Comparison of ENCODE assay signal across 11 cellular contexts in genomic region chr5:94691947-94692346, GRCh38.
A peak's percentile ranks its signal among the peaks of the same experiment; 100 is the strongest.
DNase-seq lines count a peak whose midpoint lies in the region; ATAC-seq and TF ChIP-seq lines count a peak whose summit lies in the region.
"Had no signal": no experiment of that assay in that cellular context is flagged by ENCODE, and none has a peak within 500 bp of the region (broad histone marks: within the 10 kb centered on the region; RNA-seq: fewer than 3 reads in every experiment).

No MANE protein-coding gene starts in this region.

- H3K27me3 ChIP-seq in left ventricle myocardium inferior (ENCODE audit: low read depth), result no peaks in the 10 kb centered on the region
- no peaks in the 10 kb centered on the region for H3K27me3 ChIP-seq in SK-N-SH (ENCODE audit: insufficient read depth)
- H3K27me3 ChIP-seq in thyroid gland, result no peaks in the 10 kb centered on the region
- H3K27me3 ChIP-seq: SJSA1, upper lobe of left lung had no signal

- H4K20me1 ChIP-seq in SK-N-SH (ENCODE audit: insufficient read depth), result no peaks in the 10 kb centered on the region

- intact Hi-C loops in left cardiac atrium (cut with DNase I), result loop anchor here in 1 of 2 donors (10.0 kb wide), 1 partner anchor 167 kb away; no protein-coding TSS in a partner anchor
- intact Hi-C loops in left ventricle myocardium inferior (cut with micrococcal nuclease), result no loop called here
- intact Hi-C loops in thyroid gland (cut with DNase I), result no loop called here

- peaks cover 39% of the 10 kb centered on the region for H3F3A ChIP-seq in SK-N-SH (replicated peaks; ENCODE audit: insufficient read depth)

- CTCF ChIA-PET in SK-N-SH (lab: Yijun Ruan, JAX), result interaction anchor here (0.8 to 3.2 kb wide), 17 partner anchors 11 to 1123 kb away, joined by 3 to 15 read pairs (median 4); partner anchors contain the start of genes KIAA0825 and SLF1

- H3K79me2 ChIP-seq in SK-N-SH (ENCODE audit: insufficient read depth), result no peaks in the 10 kb centered on the region

- no peak overlapping the region for H3K27ac ChIP-seq in left ventricle myocardium inferior (replicated peaks)
- H3K27ac ChIP-seq in SK-N-SH (ENCODE audit: low read depth in 2 of 2, low read length in 1 of 2), result no peak overlapping the region; a peak in 1 of 4 replicates
- H3K27ac ChIP-seq in thyroid gland, result no peak overlapping the region
- H3K27ac ChIP-seq: SJSA1, upper lobe of left lung had no signal

- no peaks in the 10 kb centered on the region for H3K9me3 ChIP-seq in left ventricle myocardium inferior (replicated peaks)
- no peaks in the 10 kb centered on the region for H3K9me3 ChIP-seq in SK-N-SH
- H3K9me3 ChIP-seq in thyroid gland, result no peaks in the 10 kb centered on the region
- H3K9me3 ChIP-seq: SJSA1, upper lobe of left lung had no signal

- peaks cover 14% of the 10 kb centered on the region for H3K4me1 ChIP-seq in left ventricle myocardium inferior
- H3K4me1 ChIP-seq in SK-N-SH (ENCODE audit: control insufficient read depth in 1 of 2, insufficient read depth in 2 of 2, low read depth in 1 of 2, low read length in 1 of 2), result peaks cover 9 to 18% of the 10 kb centered on the region in 2 experiments
- H3K4me1 ChIP-seq in thyroid gland, result peaks cover 0 to 4% of the 10 kb centered on the region in 2 donors

- TF ChIP-seq RAD21 in SK-N-SH (IDR thresholded peaks at IDR 0.05; ENCODE audit: low read length), result 0 out of 2 replicates have a peak, but pooled peaks have one; percentile 4

- TF ChIP-seq EP300 in SK-N-SH (IDR thresholded peaks at IDR 0.05; ENCODE audit: borderline replicate concordance in 1 of 2, low read depth in 1 of 2, low read length in 1 of 2), result peak in 1 of 2 experiments; percentile 15; a peak in 1 of 4 replicates

- no peak overlapping the region for H3K9ac ChIP-seq in SK-N-SH

- TF ChIP-seq CTCF in left ventricle myocardium inferior (IDR thresholded peaks at IDR 0.05; ENCODE audit: borderline replicate concordance) (no peak), SK-N-SH (IDR thresholded peaks at IDR 0.05) (no peak), fibroblast of the aortic adventitia (IDR thresholded peaks at IDR 0.05; ENCODE audit: insufficient read depth, low read length) (no peak), thyroid gland (IDR thresholded peaks at IDR 0.05) (no peak)

- H3K36me3 ChIP-seq in left ventricle myocardium inferior (peaks cover 33% of the 10 kb centered on the region), SK-N-SH (replicated peaks in 1 of 2; ENCODE audit: control insufficient read depth in 1 of 2, insufficient read depth in 2 of 2, low read length in 1 of 2) (peaks cover 23 to 31% of the 10 kb centered on the region in 2 experiments), thyroid gland (no peaks in the 10 kb centered on the region)

- no peaks in the 10 kb centered on the region for H3K27me3 Mint-ChIP-seq in activated naive CD8-positive, alpha-beta T cell treated with anti-CD3 and anti-CD28 coated beads, Interleukin-2, amount 50 U/mL, for 24 hours
- H3K27me3 Mint-ChIP-seq: memory B cell had no signal

- H3K4me3 Mint-ChIP-seq in activated naive CD8-positive, alpha-beta T cell treated with anti-CD3 and anti-CD28 coated beads, Interleukin-2, amount 50 U/mL, for 24 hours, result no peak overlapping the region
- H3K4me3 Mint-ChIP-seq: memory B cell had no signal

- DNase-seq in left cardiac atrium, result no peak
- DNase-seq in left ventricle myocardium inferior, result no peak
- DNase-seq in SK-N-SH, result peak; percentile 20
- peak; percentile 65 for DNase-seq in fibroblast of the aortic adventitia (ENCODE audit: low read depth)
- DNase-seq in thyroid gland, result peak; percentile 17 to 26
- DNase-seq in activated naive CD8-positive, alpha-beta T cell treated with anti-CD3 and anti-CD28 coated beads, Interleukin-2, amount 50 U/mL, for 24 hours, result no peak
- DNase-seq: upper lobe of left lung had no signal

- peaks cover 23% of the 10 kb centered on the region for H3K36me3 Mint-ChIP-seq in activated naive CD8-positive, alpha-beta T cell treated with anti-CD3 and anti-CD28 coated beads, Interleukin-2, amount 50 U/mL, for 24 hours (ENCODE audit: low read depth)

- peak; percentile 41 to 87 for ATAC-seq in left cardiac atrium
- ATAC-seq in GM21723 (IDR thresholded peaks at IDR 0.05; ENCODE audit: unreplicated experiment), result no peak
- ATAC-seq in activated naive CD8-positive, alpha-beta T cell treated with anti-CD3 and anti-CD28 coated beads, Interleukin-2, amount 50 U/mL, for 24 hours, result no peak
- no peak for ATAC-seq in HG03439 (IDR thresholded peaks at IDR 0.05; ENCODE audit: unreplicated experiment)

- no peak overlapping the region for H3K4me3 ChIP-seq in left ventricle myocardium inferior
- H3K4me3 ChIP-seq in SK-N-SH (ENCODE audit: low read depth in 2 of 2, low read length in 1 of 2), result no peak overlapping the region
- H3K4me3 ChIP-seq in fibroblast of the aortic adventitia (ENCODE audit: low read depth, low read length), result no peak overlapping the region
- no peak overlapping the region for H3K4me3 ChIP-seq in thyroid gland (replicated peaks in 1 of 3)
- H3K4me3 ChIP-seq: SJSA1, upper lobe of left lung had no signal

- peak overlapping the region; percentile 59; the same call in 1 of the 2 replicates for H3K4me2 ChIP-seq in SK-N-SH

- H3K27ac Mint-ChIP-seq in activated naive CD8-positive, alpha-beta T cell treated with anti-CD3 and anti-CD28 coated beads, Interleukin-2, amount 50 U/mL, for 24 hours, result no peak overlapping the region
- H3K27ac Mint-ChIP-seq: memory B cell had no signal

- H3K9me2 ChIP-seq in SK-N-SH, result no peaks in the 10 kb centered on the region

- no peak overlapping the region for H2AFZ ChIP-seq in SK-N-SH (ENCODE audit: low read depth)

- no peaks in the 10 kb centered on the region for H3K4me1 Mint-ChIP-seq in activated naive CD8-positive, alpha-beta T cell treated with anti-CD3 and anti-CD28 coated beads, Interleukin-2, amount 50 U/mL, for 24 hours
- H3K4me1 Mint-ChIP-seq: memory B cell had no signal

- no peak for TF ChIP-seq POLR2A in thyroid gland (IDR thresholded peaks at IDR 0.05)

- POLR2A ChIA-PET in SK-N-SH (lab: Yijun Ruan, JAX), result interaction anchor here (0.6 kb wide), 1 partner anchor 1890 kb away, joined by 5 read pairs; no protein-coding TSS in a partner anchor

- 27% methylated on average over 4 of the region's 4 CpGs for WGBS in SK-N-SH (ENCODE audit: low lambda C conversion rate)
- WGBS in thyroid gland, 2 donors, result 12 to 18% methylated on average over 4 of the region's 4 CpGs

- no peaks in the 10 kb centered on the region for H3K9me3 Mint-ChIP-seq in activated naive CD8-positive, alpha-beta T cell treated with anti-CD3 and anti-CD28 coated beads, Interleukin-2, amount 50 U/mL, for 24 hours
- H3K9me3 Mint-ChIP-seq: memory B cell had no signal

TF ChIP-seq in SK-N-SH, 30 proteins besides CTCF, POLR2A, EP300 and RAD21 (continues in another document):
- no peak for TF ChIP-seq ELF1 (IDR thresholded peaks at IDR 0.05)
- TF ChIP-seq PBX3 (IDR thresholded peaks at IDR 0.05), result peak; percentile 25; the same call in 1 of the 2 replicates
- peak; percentile 13; the same call in 1 of the 2 replicates for TF ChIP-seq TCF12 (IDR thresholded peaks at IDR 0.05)
- no peak for TF ChIP-seq FOXM1 (IDR thresholded peaks at IDR 0.05; ENCODE audit: low read depth)
- TF ChIP-seq EZH2phosphoT487 (IDR thresholded peaks at IDR 0.05; ENCODE audit: borderline replicate concordance, low read depth), result no peak
- TF ChIP-seq TEAD4 (IDR thresholded peaks at IDR 0.05; ENCODE audit: borderline replicate concordance, insufficient read depth), result no peak
- TF ChIP-seq FOXJ3 (CRISPR knock-in tag; IDR thresholded peaks at IDR 0.05), result no peak
- TF ChIP-seq SMC3 (IDR thresholded peaks at IDR 0.05; ENCODE audit: low read depth, low read length), result no peak
- no peak for TF ChIP-seq SIN3A (IDR thresholded peaks at IDR 0.05; ENCODE audit: borderline replicate concordance, low read depth, low read length)
- no peak for TF ChIP-seq CHD2 (IDR thresholded peaks at IDR 0.05; ENCODE audit: low read length, partially characterized antibody)
- peak; percentile 59; the same call in 1 of the 2 replicates for TF ChIP-seq MXI1 (IDR thresholded peaks at IDR 0.05; ENCODE audit: low read depth, low read length)
- TF ChIP-seq REST (IDR thresholded peaks at IDR 0.05; ENCODE audit: low read depth, low read length), result no peak
- peak; percentile 26; the same call in 1 of the 2 replicates for TF ChIP-seq NFIC (IDR thresholded peaks at IDR 0.05; ENCODE audit: borderline replicate concordance)
- no peak for TF ChIP-seq YY1 (IDR thresholded peaks at IDR 0.05; ENCODE audit: low read depth)

Comparison
In these comparisons a context has a peak if more than half of its experiments do, and no peak if none do; other contexts are left out.
1. ATAC-seq: peak in left cardiac atrium (2 of 2); none in GM21723 (single experiment), activated naive CD8-positive, alpha-beta T cell treated with anti-CD3 and anti-CD28 coated beads, Interleukin-2, amount 50 U/mL, for 24 hours (single experiment) and HG03439 (single experiment).
2. DNase-seq: peak in SK-N-SH (single experiment), fibroblast of the aortic adventitia (single experiment) and thyroid gland (2 of 2); none in left cardiac atrium (single experiment), left ventricle myocardium inferior (single experiment) and activated naive CD8-positive, alpha-beta T cell treated with anti-CD3 and anti-CD28 coated beads, Interleukin-2, amount 50 U/mL, for 24 hours (single experiment).